Comparison of ENCODE assay signal across 1 cellular context in the genomic region with DNA sequence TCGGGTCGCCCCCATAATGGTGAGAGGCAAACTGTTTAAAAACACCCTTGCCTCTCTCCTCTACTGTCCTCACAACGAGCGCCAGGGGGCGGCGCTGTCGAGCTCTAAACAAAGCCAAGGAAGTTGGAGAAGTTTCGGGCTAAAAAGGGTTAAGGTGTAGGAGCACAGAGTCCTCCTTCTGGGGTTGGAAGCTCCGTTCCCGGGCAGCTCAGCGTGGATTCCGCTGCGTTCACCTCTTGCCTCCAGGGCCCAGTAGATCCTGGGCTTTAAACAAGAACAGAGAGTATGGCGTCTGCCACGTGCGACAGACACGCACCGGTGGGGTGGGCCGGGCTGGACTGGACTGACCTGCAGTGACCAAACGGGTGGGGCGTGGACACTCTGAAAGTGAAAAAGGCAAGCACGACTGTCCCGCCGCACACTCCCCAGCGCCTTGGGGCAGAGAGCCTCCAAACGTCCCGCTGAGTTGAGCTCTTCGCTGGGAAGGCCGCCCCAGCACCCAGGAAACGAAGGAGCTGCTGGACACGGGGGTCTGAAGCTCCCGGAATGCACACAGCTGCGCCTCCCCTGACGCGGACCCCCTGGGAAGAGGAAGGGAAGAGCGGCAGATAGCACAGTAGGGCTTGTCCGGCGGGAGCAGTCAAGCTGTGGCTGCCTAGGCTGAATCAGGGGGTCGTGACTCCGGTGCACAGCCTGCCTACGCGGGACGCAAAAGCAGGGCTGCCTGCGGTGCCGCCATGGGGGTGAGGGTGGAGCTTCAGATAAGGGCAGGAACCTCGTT.
TF ChIP-seq lines count a peak whose summit lies in the region.

No MANE protein-coding gene starts in this region.

TF ChIP-seq in IMR-90, 13 proteins besides CTCF, POLR2A, EP300 and RAD21:
- TF ChIP-seq SMC3 (IDR thresholded peaks at IDR 0.05; ENCODE audit: low read depth, low read length) (peak; percentile 73), NFE2L2 (IDR thresholded peaks at IDR 0.05; ENCODE audit: low read depth, low read length) (no peak), RCOR1 (IDR thresholded peaks at IDR 0.05; ENCODE audit: insufficient replicate concordance, low read length) (no peak), CEBPB (IDR thresholded peaks at IDR 0.05; ENCODE audit: low read depth, low read length) (no peak)
TF ChIP-seq in IMR-90: peak in this region for 1.
